Comparison of ENCODE assay signal across 8 cellular contexts in the genomic region with DNA sequence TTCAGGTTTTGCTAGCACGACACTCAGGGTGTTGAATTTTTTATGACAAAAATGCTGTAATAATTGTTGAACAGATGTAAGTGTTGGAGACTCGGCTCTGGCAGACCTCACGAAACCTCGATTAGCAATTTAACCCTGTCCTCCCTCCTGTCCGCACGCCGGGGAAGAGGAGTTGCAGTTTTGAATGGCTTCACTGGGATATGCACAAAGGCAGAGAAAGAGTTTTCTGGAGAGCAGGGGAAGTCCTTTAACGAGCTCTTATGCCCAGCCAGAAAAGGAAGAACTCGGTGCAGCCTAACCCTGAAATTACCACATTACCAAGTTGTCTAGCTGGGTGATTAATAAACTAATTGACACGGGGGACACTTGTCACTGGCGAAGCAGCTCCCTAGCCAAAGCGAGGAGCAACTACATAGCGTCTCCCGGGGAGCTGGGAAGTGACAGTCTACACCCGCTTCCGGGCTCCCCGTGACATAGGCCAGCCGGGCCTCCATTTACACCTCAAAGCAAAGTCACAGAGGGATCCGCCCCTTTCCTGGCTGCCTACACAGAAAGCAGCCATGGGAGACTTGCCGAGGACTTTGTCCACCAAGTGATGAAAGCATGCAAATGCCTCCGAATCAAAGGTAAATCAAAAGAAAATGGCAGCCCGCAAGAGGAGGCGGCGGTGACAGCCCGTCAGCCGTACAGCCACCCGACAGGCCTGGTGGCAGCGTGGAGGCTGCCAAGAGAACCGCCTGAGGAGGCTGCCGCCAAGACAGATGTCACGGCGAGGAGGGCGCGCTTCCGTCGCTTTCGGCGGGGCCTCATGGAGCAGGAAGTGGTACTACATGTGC.
DNase-seq lines count a peak whose midpoint lies in the region; ATAC-seq and TF ChIP-seq lines count a peak whose summit lies in the region.

No MANE protein-coding gene starts in this region.

- no peak for TF ChIP-seq POLR2A in gastroesophageal sphincter (IDR thresholded peaks at IDR 0.05)

- H3K4me3 ChIP-seq in Loucy (ENCODE audit: low read length, poor library complexity, severe bottlenecking) (peak overlapping the region; percentile 55), smooth muscle cell (peak overlapping the region; percentile 52), gastroesophageal sphincter (peak overlapping the region in 1 of 2 donors; percentile 25)

- no peak for TF ChIP-seq EP300 in gastroesophageal sphincter (IDR thresholded peaks at IDR 0.05)

- peak; percentile 81 for DNase-seq in activated T-cell treated with anti-CD3 and anti-CD28 coated beads, Interleukin-2, amount 50 U/mL, for 1 hour
- DNase-seq in left cardiac atrium (peak; percentile 29), smooth muscle cell (lab: John Stamatoyannopoulos, UW; ENCODE audit: unreplicated experiment) (no peak), hepatic stellate cell (ENCODE audit: low spot score) (no peak), dedifferentiated amniotic fluid mesenchymal stem cell (ENCODE audit: extremely low spot score) (no peak), NCI-H1417 treated with DMSO at 0.1 percent for 48 hours (lab: John Stamatoyannopoulos, UW) (no peak)

- H3K9me2 ChIP-seq in Loucy (replicated peaks; ENCODE audit: low read depth, low read length): no peaks in the 10 kb centered on the region

- no peak overlapping the region for H3K27ac ChIP-seq in smooth muscle cell (ENCODE audit: low read depth)
- H3K27ac ChIP-seq in gastroesophageal sphincter: no peak overlapping the region

- intact Hi-C loops in left cardiac atrium (cut with DNase I): no loop called here

- H3K27me3 ChIP-seq in Loucy (ENCODE audit: insufficient read depth, low read length, poor library complexity, severe bottlenecking) (no peaks in the 10 kb centered on the region), smooth muscle cell (ENCODE audit: low read depth) (no peaks in the 10 kb centered on the region), gastroesophageal sphincter (peaks cover 52% of the 10 kb centered on the region)

- ATAC-seq in left cardiac atrium (peak; percentile 47 to 78), gastroesophageal sphincter (no peak)

- H3K9ac ChIP-seq in Loucy (ENCODE audit: low read depth, low read length, poor library complexity, severe bottlenecking) (peak overlapping the region; percentile 13), smooth muscle cell (ENCODE audit: low read depth) (no peak overlapping the region)

- H4K20me1 ChIP-seq in Loucy (ENCODE audit: insufficient read depth, low read length, poor library complexity, severe bottlenecking): no peaks in the 10 kb centered on the region
- H4K20me1 ChIP-seq in smooth muscle cell (ENCODE audit: low read depth): no peaks in the 10 kb centered on the region

- no peaks in the 10 kb centered on the region for H3K36me3 ChIP-seq in Loucy (ENCODE audit: insufficient read depth, low read length)
- no peaks in the 10 kb centered on the region for H3K36me3 ChIP-seq in smooth muscle cell (ENCODE audit: low read depth)
- H3K36me3 ChIP-seq in gastroesophageal sphincter: no peaks in the 10 kb centered on the region

- peak overlapping the region; percentile 50 for H3K4me2 ChIP-seq in Loucy (ENCODE audit: low read depth, low read length, poor library complexity, severe bottlenecking)
- H3K4me2 ChIP-seq in smooth muscle cell: peak overlapping the region; percentile 91

- no peak for TF ChIP-seq CTCF in Loucy (conservative IDR thresholded peaks at IDR 0.05; ENCODE audit: low read length)
- no peak for TF ChIP-seq CTCF in smooth muscle cell (IDR thresholded peaks at IDR 0.05; ENCODE audit: borderline replicate concordance, insufficient read depth, poor library complexity, severe bottlenecking)
- no peak for TF ChIP-seq CTCF in gastroesophageal sphincter (IDR thresholded peaks at IDR 0.05)

- H3K79me2 ChIP-seq in Loucy (ENCODE audit: insufficient read depth, low read length): no peaks in the 10 kb centered on the region
- no peaks in the 10 kb centered on the region for H3K79me2 ChIP-seq in smooth muscle cell (ENCODE audit: low read depth)

- H3F3A ChIP-seq in Loucy (ENCODE audit: low read depth): no peaks in the 10 kb centered on the region
- no peaks in the 10 kb centered on the region for H3F3A ChIP-seq in smooth muscle cell (ENCODE audit: low read depth)

- H3K4me1 ChIP-seq in Loucy (ENCODE audit: insufficient read depth, low read length, poor library complexity, severe bottlenecking): peaks cover 11% of the 10 kb centered on the region
- peaks cover 11% of the 10 kb centered on the region for H3K4me1 ChIP-seq in smooth muscle cell (ENCODE audit: low read depth)
- no peaks in the 10 kb centered on the region for H3K4me1 ChIP-seq in gastroesophageal sphincter

- H3K9me3 ChIP-seq in Loucy (ENCODE audit: insufficient read depth, low read depth, low read length) (no peaks in the 10 kb centered on the region), smooth muscle cell (replicated peaks; ENCODE audit: low read depth) (no peaks in the 10 kb centered on the region), gastroesophageal sphincter (peaks cover 0 to 15% (median 0%) of the 10 kb centered on the region in 3 donors)

- 14% methylated on average over 38 of the region's 38 CpGs for WGBS in smooth muscle cell (ENCODE audit: low lambda C conversion rate)
- 11 to 19% methylated on average over 8 to 18 of the region's 38 CpGs for WGBS in gastroesophageal sphincter (ENCODE audit: low coverage in 1 of 2), 2 donors

- H2AFZ ChIP-seq in Loucy (ENCODE audit: low read length) (peak overlapping the region; percentile 46; the same call in 1 of the 2 replicates), smooth muscle cell (ENCODE audit: low read depth) (peak overlapping the region; percentile 99)

Comparison
In these comparisons a context has a peak if more than half of its experiments do, and no peak if none do; other contexts are left out.
1. DNase-seq: peak in activated T-cell treated with anti-CD3 and anti-CD28 coated beads, Interleukin-2, amount 50 U/mL, for 1 hour (single experiment) and left cardiac atrium (single experiment); none in smooth muscle cell (single experiment), hepatic stellate cell (single experiment), dedifferentiated amniotic fluid mesenchymal stem cell (single experiment) and NCI-H1417 treated with DMSO at 0.1 percent for 48 hours (single experiment).